ENCODE assay signal across 8 cellular contexts in the genomic region with DNA sequence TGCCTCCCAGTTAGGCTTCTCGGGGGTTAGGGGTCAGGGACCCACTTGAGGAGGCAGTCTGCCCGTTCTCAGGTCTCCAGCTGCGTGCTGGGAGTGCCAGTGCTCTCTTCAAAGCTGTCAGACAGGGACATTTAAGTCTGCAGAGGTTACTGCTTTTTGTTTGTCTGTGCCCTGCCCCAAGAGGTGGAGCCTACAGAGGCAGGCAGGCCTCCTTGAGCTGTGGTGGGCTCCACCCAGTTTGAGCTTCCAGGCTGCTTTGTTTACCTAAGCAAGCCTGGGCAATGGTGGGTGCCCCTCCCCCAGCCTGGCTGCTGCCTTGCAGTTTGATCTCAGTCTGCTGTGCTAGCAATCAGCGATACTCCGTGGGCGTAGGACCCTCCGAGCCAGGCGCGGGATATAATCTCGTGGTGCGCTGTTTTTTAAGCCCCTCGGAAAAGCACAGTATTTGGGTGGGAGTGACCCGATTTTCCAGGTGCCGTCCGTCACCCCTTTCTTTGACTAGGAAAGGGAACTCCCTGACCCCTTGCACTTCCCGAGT. TPM values are rescaled to one million over a fixed set of nuclear protein-coding genes. Genes with fewer than 3 reads are reported as not detected.
DNase-seq lines count a peak whose midpoint lies in the region; ATAC-seq and TF ChIP-seq lines count a peak whose summit lies in the region.
"Not testable (repeated sequence)": the region's sequence is repeated elsewhere in the genome, so short reads cannot be mapped to it uniquely, and the experiment has no call there.

No MANE protein-coding gene starts in this region.

- peak; percentile 34 for DNase-seq in DMS 273 (lab: John Stamatoyannopoulos, UW; ENCODE audit: unreplicated experiment)
- peak; percentile 3 for DNase-seq in NCI-H2171 treated with DMSO at 0.1 percent for 48 hours (lab: John Stamatoyannopoulos, UW)
- DNase-seq in WTC11 (ENCODE audit: low spot score), result peak; percentile 75
- not testable (repeated sequence) for DNase-seq in chondrocyte (ENCODE audit: low spot score); progenitor cell of endocrine pancreas (ENCODE audit: low spot score, unreplicated experiment); type B pancreatic cell (ENCODE audit: extremely low spot score, unreplicated experiment)
- peak; percentile 48 for DNase-seq in left lobe of liver (ENCODE audit: low spot score)

- CTCF ChIA-PET in WTC11 (lab: Charles Lee), result interaction anchor here (0.9 to 1.5 kb wide), 3 partner anchors 11 to 48 kb away, joined by 3 to 6 read pairs (median 3); partner anchors contain the start of gene CDC42SE2

- peak overlapping the region; percentile 60 for H3K4me3 Mint-ChIP-seq in WTC11
- H3K4me3 Mint-ChIP-seq in activated T-helper 17 cell treated with anti-CD3 and anti-CD28 coated beads, Interleukin-2, amount 50 U/mL, for 72 hours, result peak overlapping the region; percentile 85
- H3K4me3 Mint-ChIP-seq in chondrocyte (ENCODE audit: unreplicated experiment), result peak overlapping the region; percentile 84
- H3K4me3 Mint-ChIP-seq in progenitor cell of endocrine pancreas (ENCODE audit: low read depth), result peak overlapping the region; percentile 61
- peak overlapping the region; percentile 61 for H3K4me3 Mint-ChIP-seq in type B pancreatic cell

- not testable (repeated sequence) for ATAC-seq in WTC11; activated T-helper 17 cell treated with anti-CD3 and anti-CD28 coated beads, Interleukin-2, amount 50 U/mL, for 72 hours (replicated peaks); left lobe of liver

- H3K9me3 Mint-ChIP-seq in WTC11, result peaks cover 14% of the 10 kb centered on the region
- H3K9me3 Mint-ChIP-seq in activated T-helper 17 cell treated with anti-CD3 and anti-CD28 coated beads, Interleukin-2, amount 50 U/mL, for 72 hours; chondrocyte (ENCODE audit: low read depth); progenitor cell of endocrine pancreas (ENCODE audit: low read depth); type B pancreatic cell: not testable (repeated sequence)

- H3K36me3 Mint-ChIP-seq in WTC11, result peaks cover 12% of the 10 kb centered on the region
- H3K36me3 Mint-ChIP-seq in activated T-helper 17 cell treated with anti-CD3 and anti-CD28 coated beads, Interleukin-2, amount 50 U/mL, for 72 hours (ENCODE audit: low read depth), result peaks cover 53% of the 10 kb centered on the region
- not testable (repeated sequence) for H3K36me3 Mint-ChIP-seq in chondrocyte (ENCODE audit: low read depth); progenitor cell of endocrine pancreas (ENCODE audit: insufficient read depth); type B pancreatic cell

- not testable (repeated sequence) for H3K27me3 Mint-ChIP-seq in WTC11 (ENCODE audit: low read depth); activated T-helper 17 cell treated with anti-CD3 and anti-CD28 coated beads, Interleukin-2, amount 50 U/mL, for 72 hours; chondrocyte (ENCODE audit: low read depth); progenitor cell of endocrine pancreas; type B pancreatic cell

- peak overlapping the region; percentile 97 for H3K27ac Mint-ChIP-seq in WTC11
- peak overlapping the region; percentile 86 for H3K27ac Mint-ChIP-seq in activated T-helper 17 cell treated with anti-CD3 and anti-CD28 coated beads, Interleukin-2, amount 50 U/mL, for 72 hours
- peak overlapping the region; percentile 95 for H3K27ac Mint-ChIP-seq in chondrocyte (ENCODE audit: unreplicated experiment)
- H3K27ac Mint-ChIP-seq in progenitor cell of endocrine pancreas, result peak overlapping the region; percentile 92
- H3K27ac Mint-ChIP-seq in type B pancreatic cell, result peak overlapping the region; percentile 56

- peaks cover 42% of the 10 kb centered on the region for H3K4me1 Mint-ChIP-seq in WTC11
- peaks cover 42% of the 10 kb centered on the region for H3K4me1 Mint-ChIP-seq in activated T-helper 17 cell treated with anti-CD3 and anti-CD28 coated beads, Interleukin-2, amount 50 U/mL, for 72 hours
- peaks cover 47% of the 10 kb centered on the region for H3K4me1 Mint-ChIP-seq in chondrocyte (ENCODE audit: low read depth)
- peaks cover 14% of the 10 kb centered on the region for H3K4me1 Mint-ChIP-seq in progenitor cell of endocrine pancreas (ENCODE audit: low read depth)
- peaks cover 16% of the 10 kb centered on the region for H3K4me1 Mint-ChIP-seq in type B pancreatic cell (ENCODE audit: unreplicated experiment)

- not testable (repeated sequence) for TF ChIP-seq CTCF in WTC11 (IDR thresholded peaks at IDR 0.05); chondrocyte (IDR thresholded peaks at IDR 0.05); progenitor cell of endocrine pancreas (IDR thresholded peaks at IDR 0.05; ENCODE audit: unreplicated experiment); type B pancreatic cell (conservative IDR thresholded peaks at IDR 0.05)

- POLR2A ChIA-PET in WTC11 (lab: Charles Lee), result interaction anchor here (1.4 kb wide), 1 partner anchor 48 kb away, joined by 5 read pairs; the partner anchor contains the start of gene CDC42SE2

TF ChIP-seq in WTC11, 78 proteins besides CTCF, POLR2A, EP300 and RAD21:
- TF ChIP-seq FOXK1 (CRISPR knock-in tag; IDR thresholded peaks at IDR 0.05), result peak; percentile 74; the same call in 1 of the 2 replicates
- TF ChIP-seq, protein P1, sequence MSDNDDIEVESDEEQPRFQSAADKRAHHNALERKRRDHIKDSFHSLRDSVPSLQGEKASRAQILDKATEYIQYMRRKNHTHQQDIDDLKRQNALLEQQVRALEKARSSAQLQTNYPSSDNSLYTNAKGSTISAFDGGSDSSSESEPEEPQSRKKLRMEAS (CRISPR knock-in tag; IDR thresholded peaks at IDR 0.05), result 0 out of 2 replicates have a peak, but pooled peaks have one; percentile 35

RNA-seq across cellular contexts. Expression of gene CDC42SE2, which starts 48.5 kb away (rescaled TPM):
- total RNA-seq in WTC11 (2021) (21.2 to 22.5 TPM (median 21.7 TPM) in 3 replicates), chondrocyte (21.1 to 23.7 TPM (median 22.0 TPM) in 3 replicates), left lobe of liver (9.9 TPM), progenitor cell of endocrine pancreas (29.3 and 32.0 TPM in 2 replicates), type B pancreatic cell (ENCODE audit: low replicate concordance) (26.0 and 27.8 TPM in 2 replicates)
- 100 to 1,000 TPM; 107 to 110 TPM for total RNA-seq in activated T-helper 17 cell treated with anti-CD3 and anti-CD28 coated beads, Interleukin-2, amount 50 U/mL, for 72 hours
